16 cellular contexts compared by ENCODE assay signal in the genomic region with DNA sequence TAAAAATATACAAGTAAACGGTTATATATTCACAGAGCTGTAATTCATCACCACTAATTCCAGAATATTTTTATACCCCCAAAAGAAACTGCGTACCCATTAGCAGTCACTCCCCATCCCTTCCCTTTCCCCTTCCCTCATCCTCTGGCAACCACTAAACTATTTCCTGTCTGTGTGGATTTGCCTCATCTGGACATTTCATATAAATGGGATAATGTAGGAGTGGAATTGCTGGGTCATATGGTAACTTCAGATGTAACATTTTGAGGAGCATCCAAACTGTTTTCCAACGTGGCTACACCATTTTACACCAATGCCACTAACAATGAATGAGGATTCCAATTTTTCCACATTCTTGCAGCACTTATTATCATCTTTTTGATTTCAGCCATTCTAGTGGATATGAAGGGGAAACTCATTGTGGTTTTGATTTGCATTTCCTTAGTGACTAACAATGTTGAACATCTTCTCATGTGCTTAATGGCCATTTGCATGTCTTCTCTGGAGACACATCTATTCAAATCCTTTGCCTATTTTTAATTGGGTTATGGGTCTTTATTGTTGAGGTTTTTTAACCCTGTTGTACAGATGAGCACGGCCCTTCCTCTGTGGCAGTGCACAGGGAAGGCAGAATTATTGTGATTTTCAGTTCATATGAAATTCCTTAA.
DNase-seq lines count a peak whose midpoint lies in the region; ATAC-seq and TF ChIP-seq lines count a peak whose summit lies in the region.
"Had no signal": no experiment of that assay in that cellular context is flagged by ENCODE, and none has a peak within 500 bp of the region (broad histone marks: within the 10 kb centered on the region; RNA-seq: fewer than 3 reads in every experiment).

No MANE protein-coding gene starts in this region.

- TF ChIP-seq POLR2A in body of pancreas (IDR thresholded peaks at IDR 0.05), result no peak

- H3K4me1 ChIP-seq in body of pancreas, result no peaks in the 10 kb centered on the region

- CTCF ChIA-PET in activated CD8-positive, alpha-beta T cell treated with anti-CD3 and anti-CD28 coated beads for 36 hours (lab: Charles Lee), result interaction anchor here (0.7 to 1.3 kb wide), 2 partner anchors 10 to 539 kb away, joined by 3 to 4 read pairs; no protein-coding TSS in a partner anchor
- CTCF ChIA-PET in activated CD8-positive, alpha-beta T cell treated with anti-CD3 and anti-CD28 coated beads, Interleukin-2, amount 10 ng/mL, durations not matched to agents 7 days and 5 days (lab: Charles Lee), result interaction anchor here (0.6 to 1.7 kb wide), 2 partner anchors 113 to 373 kb away, joined by 3 to 4 read pairs; no protein-coding TSS in a partner anchor

- H3K4me1 Mint-ChIP-seq in activated CD8-positive, alpha-beta T cell treated with anti-CD3 and anti-CD28 coated beads for 36 hours (ENCODE audit: low read depth), result peaks cover 44% of the 10 kb centered on the region
- peaks cover 35% of the 10 kb centered on the region for H3K4me1 Mint-ChIP-seq in activated CD8-positive, alpha-beta T cell treated with anti-CD3 and anti-CD28 coated beads, Interleukin-2, amount 10 ng/mL, durations not matched to agents 7 days and 5 days (ENCODE audit: low read depth)

- H3K4me3 ChIP-seq in body of pancreas, result no peak overlapping the region
- H3K4me3 ChIP-seq: ovary, smooth muscle cell had no signal

- no peak for DNase-seq in activated CD8-positive, alpha-beta T cell treated with anti-CD3 and anti-CD28 coated beads for 36 hours
- DNase-seq in activated CD8-positive, alpha-beta T cell treated with anti-CD3 and anti-CD28 coated beads, Interleukin-2, amount 10 ng/mL, durations not matched to agents 7 days and 5 days, result no peak
- DNase-seq in germinal center (ENCODE audit: low spot score) (peak; percentile 34), NCI-H187 (lab: John Stamatoyannopoulos, UW) (no peak), C1 segment of cervical spinal cord (lab: John Stamatoyannopoulos, UW) (no peak), body of pancreas (no peak)
- DNase-seq: activated CD4-positive, alpha-beta memory T cell treated with anti-CD3 and anti-CD28 coated beads, Interleukin-2, amount 10 ng/mL, durations not matched to agents 7 days and 5 days; activated naive CD4-positive, alpha-beta T cell; islet precursor cell; ovary; Right ventricle myocardium superior had no signal

- intact Hi-C loops in activated CD8-positive, alpha-beta T cell treated with anti-CD3 and anti-CD28 coated beads for 36 hours (cut with micrococcal nuclease), result no loop called here
- intact Hi-C loops in body of pancreas (cut with DNase I), result no loop called here

- H3K36me3 Mint-ChIP-seq in activated CD8-positive, alpha-beta T cell treated with anti-CD3 and anti-CD28 coated beads for 36 hours (ENCODE audit: low read depth), result no peaks in the 10 kb centered on the region
- H3K36me3 Mint-ChIP-seq in activated CD8-positive, alpha-beta T cell treated with anti-CD3 and anti-CD28 coated beads, Interleukin-2, amount 10 ng/mL, durations not matched to agents 7 days and 5 days (ENCODE audit: low read depth), result no peaks in the 10 kb centered on the region

- H3K27ac ChIP-seq in body of pancreas, result no peak overlapping the region
- H3K27ac ChIP-seq: ovary had no signal

- H3K36me3 ChIP-seq in body of pancreas (replicated peaks in 1 of 2; ENCODE audit: insufficient read depth in 1 of 2, low read depth in 2 of 2), result no peaks in the 10 kb centered on the region
- H3K36me3 ChIP-seq: ovary had no signal

- no peaks in the 10 kb centered on the region for H3K27me3 ChIP-seq in body of pancreas
- H3K27me3 ChIP-seq: ovary had no signal

- H3K9me3 ChIP-seq in body of pancreas, result no peaks in the 10 kb centered on the region
- H3K9me3 ChIP-seq: ovary had no signal

- H3K27ac Mint-ChIP-seq in activated CD8-positive, alpha-beta T cell treated with anti-CD3 and anti-CD28 coated beads for 36 hours, result peak overlapping the region; percentile 35
- H3K27ac Mint-ChIP-seq in activated CD8-positive, alpha-beta T cell treated with anti-CD3 and anti-CD28 coated beads, Interleukin-2, amount 10 ng/mL, durations not matched to agents 7 days and 5 days, result no peak overlapping the region
- H3K27ac Mint-ChIP-seq: mesothelial cell of epicardium had no signal

- no peak overlapping the region for H3K4me3 Mint-ChIP-seq in activated CD8-positive, alpha-beta T cell treated with anti-CD3 and anti-CD28 coated beads for 36 hours
- H3K4me3 Mint-ChIP-seq in activated CD8-positive, alpha-beta T cell treated with anti-CD3 and anti-CD28 coated beads, Interleukin-2, amount 10 ng/mL, durations not matched to agents 7 days and 5 days, result no peak overlapping the region
- H3K4me3 Mint-ChIP-seq: activated CD4-positive, alpha-beta memory T cell treated with anti-CD3 and anti-CD28 coated beads, Interleukin-2, amount 10 ng/mL, durations not matched to agents 7 days and 5 days; central memory CD8-positive, alpha-beta T cell; mesothelial cell of epicardium had no signal

- peak; percentile 62 for ATAC-seq in activated CD8-positive, alpha-beta T cell treated with anti-CD3 and anti-CD28 coated beads for 36 hours
- no peak for ATAC-seq in activated CD8-positive, alpha-beta T cell treated with anti-CD3 and anti-CD28 coated beads, Interleukin-2, amount 10 ng/mL, durations not matched to agents 7 days and 5 days
- ATAC-seq in GM19328 (IDR thresholded peaks at IDR 0.05; ENCODE audit: unreplicated experiment) (peak; percentile 54), HG03378 (IDR thresholded peaks at IDR 0.05; ENCODE audit: unreplicated experiment) (peak; percentile 64), body of pancreas (no peak)

- no peaks in the 10 kb centered on the region for H3K9me3 Mint-ChIP-seq in activated CD8-positive, alpha-beta T cell treated with anti-CD3 and anti-CD28 coated beads for 36 hours
- H3K9me3 Mint-ChIP-seq in activated CD8-positive, alpha-beta T cell treated with anti-CD3 and anti-CD28 coated beads, Interleukin-2, amount 10 ng/mL, durations not matched to agents 7 days and 5 days (ENCODE audit: insufficient read depth), result no peaks in the 10 kb centered on the region
- H3K9me3 Mint-ChIP-seq: activated CD4-positive, alpha-beta memory T cell treated with anti-CD3 and anti-CD28 coated beads, Interleukin-2, amount 10 ng/mL, durations not matched to agents 7 days and 5 days; central memory CD8-positive, alpha-beta T cell; mesothelial cell of epicardium had no signal

- 79 to 80% methylated on average over 4 of the region's 4 CpGs for WGBS in body of pancreas, 2 donors

- H3K27me3 Mint-ChIP-seq in activated CD8-positive, alpha-beta T cell treated with anti-CD3 and anti-CD28 coated beads for 36 hours, result no peaks in the 10 kb centered on the region
- no peaks in the 10 kb centered on the region for H3K27me3 Mint-ChIP-seq in activated CD8-positive, alpha-beta T cell treated with anti-CD3 and anti-CD28 coated beads, Interleukin-2, amount 10 ng/mL, durations not matched to agents 7 days and 5 days (ENCODE audit: low read depth)
- H3K27me3 Mint-ChIP-seq: activated CD4-positive, alpha-beta memory T cell treated with anti-CD3 and anti-CD28 coated beads, Interleukin-2, amount 10 ng/mL, durations not matched to agents 7 days and 5 days; central memory CD8-positive, alpha-beta T cell had no signal

- TF ChIP-seq CTCF in activated CD8-positive, alpha-beta T cell treated with anti-CD3 and anti-CD28 coated beads for 36 hours (IDR thresholded peaks at IDR 0.05), result no peak
- no peak for TF ChIP-seq CTCF in body of pancreas (IDR thresholded peaks at IDR 0.05)

- POLR2A ChIA-PET in activated CD8-positive, alpha-beta T cell treated with anti-CD3 and anti-CD28 coated beads for 36 hours (lab: Charles Lee), result no interaction called here
- POLR2A ChIA-PET in activated CD8-positive, alpha-beta T cell treated with anti-CD3 and anti-CD28 coated beads, Interleukin-2, amount 10 ng/mL, durations not matched to agents 7 days and 5 days (lab: Charles Lee), result no interaction called here

Comparison
In these comparisons a context has a peak if more than half of its experiments do, and no peak if none do; other contexts are left out.
1. ATAC-seq: peak in activated CD8-positive, alpha-beta T cell treated with anti-CD3 and anti-CD28 coated beads for 36 hours (single experiment), GM19328 (single experiment) and HG03378 (single experiment); none in activated CD8-positive, alpha-beta T cell treated with anti-CD3 and anti-CD28 coated beads, Interleukin-2, amount 10 ng/mL, durations not matched to agents 7 days and 5 days (single experiment) and body of pancreas (single experiment).